ENCODE assay signal across 9 cellular contexts in the genomic region with DNA sequence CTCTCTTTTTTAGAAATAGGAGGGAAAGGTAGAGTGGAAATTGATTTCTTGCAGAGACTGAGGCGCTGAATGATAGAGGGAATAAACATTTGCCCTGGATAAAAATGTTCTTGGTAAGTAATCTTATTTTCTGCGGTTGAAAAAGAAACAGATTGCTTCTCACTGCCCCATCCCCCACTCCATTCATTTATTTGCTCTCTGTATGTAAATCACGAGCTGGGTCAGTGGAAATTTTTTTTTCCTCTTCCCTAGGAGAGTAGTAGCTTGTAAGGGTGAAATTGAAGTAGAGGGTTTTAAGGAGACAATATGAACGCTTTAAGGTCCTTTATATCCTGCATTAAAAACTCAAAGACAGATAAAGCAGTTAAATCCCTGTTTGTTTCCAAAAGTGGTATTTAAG. TPM values are rescaled to one million over a fixed set of nuclear protein-coding genes. Genes with fewer than 3 reads are reported as not detected.
DNase-seq lines count a peak whose midpoint lies in the region; ATAC-seq and TF ChIP-seq lines count a peak whose summit lies in the region.
"Had no signal": no experiment of that assay in that cellular context is flagged by ENCODE, and none has a peak within 500 bp of the region (broad histone marks: within the 10 kb centered on the region; RNA-seq: fewer than 3 reads in every experiment).

No MANE protein-coding gene starts in this region.

- H3K9ac ChIP-seq in endodermal cell (ENCODE audit: extremely low read depth, low read length, poor library complexity, severe bottlenecking) = no peak overlapping the region

- H3K27me3 Mint-ChIP-seq in Caco-2 (ENCODE audit: insufficient read depth, unreplicated experiment) = peaks cover 8% of the 10 kb centered on the region
- peaks cover 55% of the 10 kb centered on the region for H3K27me3 Mint-ChIP-seq in endodermal cell (ENCODE audit: insufficient read depth)
- peaks cover 13 to 51% (median 34%) of the 10 kb centered on the region in 5 donors for H3K27me3 Mint-ChIP-seq in naive thymus-derived CD8-positive, alpha-beta T cell

- H3K4me3 Mint-ChIP-seq in Caco-2 (ENCODE audit: unreplicated experiment) (peak overlapping the region; percentile 73), endodermal cell (peak overlapping the region; percentile 75)
- peak overlapping the region in 1 of 10 donors; percentile 45 for H3K4me3 Mint-ChIP-seq in naive thymus-derived CD8-positive, alpha-beta T cell
- H3K4me3 Mint-ChIP-seq: activated CD8-positive, alpha-beta memory T cell treated with anti-CD3 and anti-CD28 coated beads, Interleukin-2, amount 10 ng/mL, durations not matched to agents 7 days and 5 days had no signal

- H3K4me3 ChIP-seq in Caco-2 (ENCODE audit: low read depth, low read length) (peak overlapping the region; percentile 31; the same call in 1 of the 2 replicates), endodermal cell (ENCODE audit: low read length) (peak overlapping the region; percentile 83), osteoblast (ENCODE audit: insufficient read depth, low read length) (peak overlapping the region; percentile 40)

- no peaks in the 10 kb centered on the region for H3K79me2 ChIP-seq in osteoblast (ENCODE audit: insufficient read depth, low read length)

- H3K4me1 Mint-ChIP-seq in Caco-2 (ENCODE audit: low read depth, unreplicated experiment) (peaks cover 7% of the 10 kb centered on the region), endodermal cell (peaks cover 27% of the 10 kb centered on the region)
- H3K4me1 Mint-ChIP-seq in naive thymus-derived CD8-positive, alpha-beta T cell = peaks cover 0 to 15% (median 6%) of the 10 kb centered on the region in 4 donors

- intact Hi-C loops in Caco-2 (cut with micrococcal nuclease; ENCODE audit: unreplicated experiment) = no loop called here

- CTCF ChIA-PET in Caco-2 (lab: Charles Lee) = no interaction called here

- H3K4me1 ChIP-seq in Caco-2 = no peaks in the 10 kb centered on the region
- H3K4me1 ChIP-seq in endodermal cell (ENCODE audit: control insufficient read depth, insufficient read depth, low read length) = no peaks in the 10 kb centered on the region
- H3K4me1 ChIP-seq in osteoblast (ENCODE audit: insufficient read depth, low read length) = no peaks in the 10 kb centered on the region

- no peak for ATAC-seq in naive thymus-derived CD8-positive, alpha-beta T cell
- ATAC-seq: activated CD8-positive, alpha-beta memory T cell treated with anti-CD3 and anti-CD28 coated beads, Interleukin-2, amount 10 ng/mL, durations not matched to agents 7 days and 5 days had no signal

- H3K4me2 ChIP-seq in osteoblast (ENCODE audit: insufficient read depth, low read length) = peak overlapping the region; percentile 70

- H2AFZ ChIP-seq in osteoblast (ENCODE audit: low read length) = no peak overlapping the region

- H3K36me3 Mint-ChIP-seq in Caco-2 (ENCODE audit: insufficient read depth, unreplicated experiment) (no peaks in the 10 kb centered on the region), endodermal cell (ENCODE audit: low read depth) (no peaks in the 10 kb centered on the region)
- peaks cover 0 to 5% (median 0%) of the 10 kb centered on the region in 3 donors for H3K36me3 Mint-ChIP-seq in naive thymus-derived CD8-positive, alpha-beta T cell
- H3K36me3 Mint-ChIP-seq: activated CD8-positive, alpha-beta memory T cell treated with anti-CD3 and anti-CD28 coated beads, Interleukin-2, amount 10 ng/mL, durations not matched to agents 7 days and 5 days had no signal

- WGBS in endodermal cell (ENCODE audit: insufficient coverage in 1 of 2, insufficient read length in 1 of 2), 2 experiments = 0% methylated on average over 3 of the region's 4 CpGs; no CpG with 5 or more reads in 1 of the 2 experiments

- H3K27me3 ChIP-seq in Caco-2 (replicated peaks; ENCODE audit: control insufficient read depth, insufficient read depth, low read length) = no peaks in the 10 kb centered on the region
- H3K27me3 ChIP-seq in endodermal cell (ENCODE audit: control insufficient read depth, insufficient read depth, low read length, poor library complexity, severe bottlenecking) = peaks cover 42% of the 10 kb centered on the region
- no peaks in the 10 kb centered on the region for H3K27me3 ChIP-seq in osteoblast (ENCODE audit: insufficient read depth, low read length)

- H4K20me1 ChIP-seq in osteoblast (ENCODE audit: insufficient read depth, low read length) = no peaks in the 10 kb centered on the region

- H3K27ac Mint-ChIP-seq in Caco-2 (ENCODE audit: unreplicated experiment) = no peak overlapping the region
- peak overlapping the region; percentile 33 for H3K27ac Mint-ChIP-seq in endodermal cell
- peak overlapping the region in 1 of 10 donors; percentile 46 for H3K27ac Mint-ChIP-seq in naive thymus-derived CD8-positive, alpha-beta T cell
- H3K27ac Mint-ChIP-seq: activated CD8-positive, alpha-beta memory T cell treated with anti-CD3 and anti-CD28 coated beads, Interleukin-2, amount 10 ng/mL, durations not matched to agents 7 days and 5 days had no signal

- peak overlapping the region; percentile 3 for H3K27ac ChIP-seq in endodermal cell (ENCODE audit: low read depth, low read length)
- H3K27ac ChIP-seq in osteoblast (ENCODE audit: low read depth, low read length) = no peak overlapping the region

- DNase-seq in Caco-2 (no peak), NCI-H446 (lab: John Stamatoyannopoulos, UW) (peak; percentile 62 to 68), endodermal cell (no peak), osteoblast (ENCODE audit: insufficient read length, low spot score, missing footprints) (peak; percentile 23), inferior parietal cortex (ENCODE audit: extremely low spot score) (no peak), NCI-H187 (lab: John Stamatoyannopoulos, UW) (no peak), OCI-M2 (lab: John Stamatoyannopoulos, UW; ENCODE audit: unreplicated experiment) (no peak)
- DNase-seq in naive thymus-derived CD8-positive, alpha-beta T cell = no peak
- DNase-seq: activated CD8-positive, alpha-beta memory T cell treated with anti-CD3 and anti-CD28 coated beads, Interleukin-2, amount 10 ng/mL, durations not matched to agents 7 days and 5 days had no signal

- H3K9me3 ChIP-seq in Caco-2 (no peaks in the 10 kb centered on the region), endodermal cell (ENCODE audit: control insufficient read depth, low read length) (no peaks in the 10 kb centered on the region), osteoblast (ENCODE audit: low read depth, low read length) (no peaks in the 10 kb centered on the region)

- POLR2A ChIA-PET in Caco-2 (lab: Charles Lee) = no interaction called here
- POLR2A ChIA-PET in naive thymus-derived CD8-positive, alpha-beta T cell (lab: Charles Lee) = no interaction called here

- TF ChIP-seq CTCF in Caco-2 (IDR thresholded peaks at IDR 0.05; ENCODE audit: insufficient read depth in 1 of 2, low read depth in 1 of 2, low read length in 1 of 2, severe bottlenecking in 1 of 2, unreplicated experiment in 1 of 2) = no peak
- TF ChIP-seq CTCF in endodermal cell (conservative IDR thresholded peaks at IDR 0.05) = no peak
- no peak for TF ChIP-seq CTCF in osteoblast (IDR thresholded peaks at IDR 0.05; ENCODE audit: extremely low read depth, low read depth, low read length)

- H3K36me3 ChIP-seq in Caco-2 (ENCODE audit: control insufficient read depth, insufficient read depth, low read length) (no peaks in the 10 kb centered on the region), endodermal cell (ENCODE audit: control insufficient read depth, insufficient read depth, low read length) (no peaks in the 10 kb centered on the region), osteoblast (ENCODE audit: insufficient read depth, low read length) (no peaks in the 10 kb centered on the region)

- H3K9me3 Mint-ChIP-seq in Caco-2 (ENCODE audit: unreplicated experiment) = no peaks in the 10 kb centered on the region
- no peaks in the 10 kb centered on the region for H3K9me3 Mint-ChIP-seq in endodermal cell
- peaks cover 0 to 14% (median 4%) of the 10 kb centered on the region in 9 donors for H3K9me3 Mint-ChIP-seq in naive thymus-derived CD8-positive, alpha-beta T cell

- BruUV-seq in Caco-2 (replicated peaks; lab: Mats Ljungman, UMichigan) = no TSS peak

RNA-seq across cellular contexts. Expression of a gene that starts 1.4 kb away (rescaled TPM):
- total RNA-seq in Caco-2 (2022) (not detected in 2 replicates), endodermal cell (not detected), osteoblast (not detected in 2 replicates)
- 1.8 TPM for polyA plus RNA-seq in endodermal cell (2013, experiment 1 of 2)
- polyA plus RNA-seq in endodermal cell (2013, experiment 2 of 2) = 0.87 TPM
- total RNA-seq in naive thymus-derived CD8-positive, alpha-beta T cell = not detected
- polyA plus RNA-seq in naive thymus-derived CD8-positive, alpha-beta T cell = not detected
- total RNA-seq: activated CD8-positive, alpha-beta memory T cell treated with anti-CD3 and anti-CD28 coated beads, Interleukin-2, amount 10 ng/mL, durations not matched to agents 7 days and 5 days had no signal

Comparison
In these comparisons a context has a peak if more than half of its experiments do, and no peak if none do; other contexts are left out.
1. DNase-seq: peak in NCI-H446 (2 of 2) and osteoblast (single experiment); none in Caco-2 (0 of 2), endodermal cell (single experiment), inferior parietal cortex (single experiment), NCI-H187 (0 of 2), OCI-M2 (single experiment) and naive thymus-derived CD8-positive, alpha-beta T cell (0 of 10).
2. H3K4me3 ChIP-seq: peak in every context shown above with its lines; median percentile 83 in endodermal cell; 40 in osteoblast; 31 in Caco-2.